ENCODE assay signal across 11 cellular contexts in genomic region chr1:56683569-56683968, GRCh38.
"Had no signal": no experiment of that assay in that cellular context is flagged by ENCODE, and none has a peak within 500 bp of the region (broad histone marks: within the 10 kb centered on the region; RNA-seq: fewer than 3 reads in every experiment).

No MANE protein-coding gene starts in this region.

- DNase-seq: GM23248, GOT3, H7, H9, HCEC 1CT, HFFc6 had no signal

- H3K36me3 ChIP-seq: HAP-1 had no signal

- H3K4me2 ChIP-seq: GM23338 had no signal

- H2AFZ ChIP-seq: GM23248, GM23338 had no signal

- FAIRE-seq: H1, H54 had no signal

- H3K4me3 ChIP-seq: GM23248, GM23338, HAP-1 had no signal

- H3K9me3 ChIP-seq: HAP-1 had no signal

- H3K27ac ChIP-seq: GM23248 had no signal

- H3K9ac ChIP-seq: GM23248 had no signal

- ATAC-seq: GM23338, HCT116 had no signal
